26 cellular contexts compared by ENCODE assay signal in genomic region chr20:62944184-62944583, GRCh38. TPM values are rescaled to one million over a fixed set of nuclear protein-coding genes. Genes with fewer than 3 reads are reported as not detected.
DNase-seq lines count a peak whose midpoint lies in the region; ATAC-seq and TF ChIP-seq lines count a peak whose summit lies in the region.
"Had no signal": no experiment of that assay in that cellular context is flagged by ENCODE, and none has a peak within 500 bp of the region (broad histone marks: within the 10 kb centered on the region; RNA-seq: fewer than 3 reads in every experiment).

No MANE protein-coding gene starts in this region.

- peaks cover 8 to 66% (median 45%) of the 10 kb centered on the region in 9 donors for H3K4me1 ChIP-seq in heart right ventricle

- POLR2A ChIA-PET in activated CD4-positive, alpha-beta T cell treated with anti-CD3 and anti-CD28 coated beads for 36 hours (lab: Charles Lee): no interaction called here

- H3K4me3 Mint-ChIP-seq in activated CD4-positive, alpha-beta T cell treated with anti-CD3 and anti-CD28 coated beads for 36 hours: no peak overlapping the region
- no peak overlapping the region for H3K4me3 Mint-ChIP-seq in activated CD4-positive, alpha-beta T cell treated with anti-CD3 and anti-CD28 coated beads, Interleukin-2, amount 10 ng/mL, durations not matched to agents 24 days and 14 days
- no peak overlapping the region for H3K4me3 Mint-ChIP-seq in nephron progenitor cell
- H3K4me3 Mint-ChIP-seq: CD4-positive, alpha-beta memory T cell had no signal

- peaks cover 0 to 3% (median 0%) of the 10 kb centered on the region in 11 donors for H3K9me3 ChIP-seq in heart right ventricle
- H3K9me3 ChIP-seq: Caco-2 had no signal

- intact Hi-C loops in activated CD4-positive, alpha-beta T cell treated with anti-CD3 and anti-CD28 coated beads for 36 hours (cut with DNase I, micrococcal nuclease): no loop called here
- intact Hi-C loops in activated CD4-positive, alpha-beta T cell treated with anti-CD3 and anti-CD28 coated beads, Interleukin-2, amount 10 ng/mL, durations not matched to agents 24 days and 14 days (cut with micrococcal nuclease): no loop called here
- intact Hi-C loops in left ventricle myocardium superior (cut with micrococcal nuclease): no loop called here
- intact Hi-C loops in heart right ventricle (cut with DNase I): no loop called here

- no peaks in the 10 kb centered on the region for H3K27me3 ChIP-seq in heart right ventricle
- H3K27me3 ChIP-seq: BLaER1 had no signal

- no peaks in the 10 kb centered on the region for H3K9me3 Mint-ChIP-seq in activated CD4-positive, alpha-beta T cell treated with anti-CD3 and anti-CD28 coated beads for 36 hours (ENCODE audit: low read depth)
- no peaks in the 10 kb centered on the region for H3K9me3 Mint-ChIP-seq in activated CD4-positive, alpha-beta T cell treated with anti-CD3 and anti-CD28 coated beads, Interleukin-2, amount 10 ng/mL, durations not matched to agents 24 days and 14 days
- H3K9me3 Mint-ChIP-seq in nephron progenitor cell: peaks cover 9% of the 10 kb centered on the region
- H3K9me3 Mint-ChIP-seq: CD4-positive, alpha-beta memory T cell had no signal

- TF ChIP-seq CTCF in heart right ventricle (IDR thresholded peaks at IDR 0.05) (no peak), nephron progenitor cell (IDR thresholded peaks at IDR 0.05) (no peak)

- no peak overlapping the region for H3K27ac ChIP-seq in heart right ventricle
- H3K27ac ChIP-seq: 22Rv1, BLaER1, PC-9, RWPE1 had no signal

- peaks cover 0 to 85% (median 38%) of the 10 kb centered on the region in 9 donors for H3K36me3 ChIP-seq in heart right ventricle

- WGBS in heart right ventricle, 2 donors: 86 to 89% methylated on average over 8 of the region's 8 CpGs

- no peak for ATAC-seq in activated CD4-positive, alpha-beta T cell treated with anti-CD3 and anti-CD28 coated beads for 36 hours
- ATAC-seq in left ventricle myocardium superior (no peak), heart right ventricle (no peak), HG03045 (IDR thresholded peaks at IDR 0.05; ENCODE audit: unreplicated experiment) (no peak)
- ATAC-seq: HepG2 had no signal

- H3K4me1 Mint-ChIP-seq in activated CD4-positive, alpha-beta T cell treated with anti-CD3 and anti-CD28 coated beads for 36 hours: peaks cover 24% of the 10 kb centered on the region
- H3K4me1 Mint-ChIP-seq in activated CD4-positive, alpha-beta T cell treated with anti-CD3 and anti-CD28 coated beads, Interleukin-2, amount 10 ng/mL, durations not matched to agents 24 days and 14 days: peaks cover 19% of the 10 kb centered on the region
- peaks cover 13% of the 10 kb centered on the region for H3K4me1 Mint-ChIP-seq in nephron progenitor cell

- H3K27ac Mint-ChIP-seq in activated CD4-positive, alpha-beta T cell treated with anti-CD3 and anti-CD28 coated beads for 36 hours: peak overlapping the region; percentile 26
- no peak overlapping the region for H3K27ac Mint-ChIP-seq in activated CD4-positive, alpha-beta T cell treated with anti-CD3 and anti-CD28 coated beads, Interleukin-2, amount 10 ng/mL, durations not matched to agents 24 days and 14 days
- H3K27ac Mint-ChIP-seq in nephron progenitor cell: peak overlapping the region; percentile 39
- H3K27ac Mint-ChIP-seq: CD4-positive, alpha-beta memory T cell had no signal

- CTCF ChIA-PET in activated CD4-positive, alpha-beta T cell treated with anti-CD3 and anti-CD28 coated beads for 36 hours (lab: Charles Lee): interaction anchor here (0.9 to 1.4 kb wide), 2 partner anchors 11 to 30 kb away, joined by 3 to 4 read pairs; no protein-coding TSS in a partner anchor

- no peaks in the 10 kb centered on the region for H3K27me3 Mint-ChIP-seq in activated CD4-positive, alpha-beta T cell treated with anti-CD3 and anti-CD28 coated beads for 36 hours
- H3K27me3 Mint-ChIP-seq in activated CD4-positive, alpha-beta T cell treated with anti-CD3 and anti-CD28 coated beads, Interleukin-2, amount 10 ng/mL, durations not matched to agents 24 days and 14 days: no peaks in the 10 kb centered on the region
- H3K27me3 Mint-ChIP-seq in nephron progenitor cell (ENCODE audit: low read depth, poor library complexity): no peaks in the 10 kb centered on the region
- H3K27me3 Mint-ChIP-seq: CD4-positive, alpha-beta memory T cell had no signal

- no peak for DNase-seq in activated CD4-positive, alpha-beta T cell treated with anti-CD3 and anti-CD28 coated beads for 36 hours
- no peak for DNase-seq in activated CD4-positive, alpha-beta T cell treated with anti-CD3 and anti-CD28 coated beads, Interleukin-2, amount 10 ng/mL, durations not matched to agents 24 days and 14 days
- peak; percentile 10 for DNase-seq in left ventricle myocardium superior
- no peak for DNase-seq in heart right ventricle
- no peak for DNase-seq in nephron progenitor cell
- no peak for DNase-seq in NCI-H345 (lab: John Stamatoyannopoulos, UW)
- DNase-seq in NCI-H1092 treated with DMSO at 0.1 percent for 48 hours (lab: John Stamatoyannopoulos, UW): no peak
- DNase-seq: ACHN; CD4-positive, alpha-beta memory T cell; DMS 273 treated with DMSO at 0.1 percent for 48 hours; DMS79 treated with DMSO at 0.1 percent for 48 hours; KBM-7; MM.1S; NCI-H1048; NCI-H1436 treated with DMSO at 0.1 percent for 48 hours; NCI-H2029; NCI-H2227 treated with DMSO at 0.1 percent for 48 hours; NCI-H510A treated with DMSO at 0.1 percent for 48 hours; NCI-H748 treated with DMSO at 0.1 percent for 48 hours; PC-9 had no signal

- no peak overlapping the region for H3K4me3 ChIP-seq in heart right ventricle
- H3K4me3 ChIP-seq: BLaER1, PC-9 had no signal

- peaks cover 66% of the 10 kb centered on the region for H3K36me3 Mint-ChIP-seq in activated CD4-positive, alpha-beta T cell treated with anti-CD3 and anti-CD28 coated beads for 36 hours (ENCODE audit: low read depth)
- H3K36me3 Mint-ChIP-seq in activated CD4-positive, alpha-beta T cell treated with anti-CD3 and anti-CD28 coated beads, Interleukin-2, amount 10 ng/mL, durations not matched to agents 24 days and 14 days (ENCODE audit: low read depth): peaks cover 68% of the 10 kb centered on the region
- peaks cover 77% of the 10 kb centered on the region for H3K36me3 Mint-ChIP-seq in nephron progenitor cell (ENCODE audit: low read depth)

RNA-seq across cellular contexts. Expression of gene GID8, which starts 6.2 kb away (rescaled TPM):
- total RNA-seq in activated CD4-positive, alpha-beta T cell treated with anti-CD3 and anti-CD28 coated beads for 36 hours: 10 to 100 TPM; 30.7 to 39.9 TPM
- 50.0 and 58.0 TPM in 2 replicates for total RNA-seq in activated CD4-positive, alpha-beta T cell treated with anti-CD3 and anti-CD28 coated beads, Interleukin-2, amount 10 ng/mL, durations not matched to agents 24 days and 14 days
- 16.1 TPM for total RNA-seq in left ventricle myocardium superior
- 10 to 100 TPM; 13.7 to 19.9 (median 16.7) TPM for total RNA-seq in heart right ventricle
- polyA plus RNA-seq in heart right ventricle: 10 to 100 TPM in 1 of 2 donors, 1 to 10 TPM in 1; 7.0 to 10.2 TPM

RNA-seq across cellular contexts. Expression of gene SLC17A9, which starts 8.3 kb away (rescaled TPM):
- 10 to 100 TPM; 16.2 to 16.5 TPM for total RNA-seq in activated CD4-positive, alpha-beta T cell treated with anti-CD3 and anti-CD28 coated beads for 36 hours
- total RNA-seq in activated CD4-positive, alpha-beta T cell treated with anti-CD3 and anti-CD28 coated beads, Interleukin-2, amount 10 ng/mL, durations not matched to agents 24 days and 14 days: 13.0 and 14.0 TPM in 2 replicates
- total RNA-seq in left ventricle myocardium superior: 1.5 TPM
- total RNA-seq in heart right ventricle: 1 to 10 TPM in 4 of 10 donors, under 1 TPM in 6; 0.19 to 3.6 (median 0.62) TPM
- 1 to 10 TPM; 2.3 to 8.3 TPM for polyA plus RNA-seq in heart right ventricle

RNA-seq across cellular contexts. Expression of gene DIDO1, which starts 17.9 kb away (rescaled TPM):
- 10 to 100 TPM; 43.7 to 49.7 TPM for total RNA-seq in activated CD4-positive, alpha-beta T cell treated with anti-CD3 and anti-CD28 coated beads for 36 hours
- total RNA-seq in activated CD4-positive, alpha-beta T cell treated with anti-CD3 and anti-CD28 coated beads, Interleukin-2, amount 10 ng/mL, durations not matched to agents 24 days and 14 days: 58.5 and 61.2 TPM in 2 replicates
- total RNA-seq in left ventricle myocardium superior: 38.3 TPM
- total RNA-seq in heart right ventricle: 10 to 100 TPM; 31.4 to 44.6 (median 37.6) TPM
- 10 to 100 TPM; 16.0 to 21.9 TPM for polyA plus RNA-seq in heart right ventricle
